Comparison of ENCODE assay signal across 17 cellular contexts in the genomic region with DNA sequence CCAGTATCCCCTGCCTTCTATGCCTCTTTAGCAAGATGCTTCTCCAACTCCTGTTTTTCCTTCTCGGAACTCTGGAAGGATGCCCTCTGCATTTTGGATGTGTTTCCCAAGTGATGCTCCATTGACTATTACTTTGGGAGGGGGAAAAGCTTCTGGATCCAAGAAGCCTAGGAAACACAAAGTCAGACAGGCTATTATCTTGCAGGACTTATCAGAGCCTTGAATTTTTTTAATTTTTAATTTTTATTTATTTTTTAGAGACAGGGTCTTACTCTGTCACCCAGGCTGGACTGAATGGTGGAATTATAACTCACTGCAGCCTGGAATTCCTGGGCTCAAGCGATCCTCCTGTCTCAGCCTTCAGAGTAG. TPM values are rescaled to one million over a fixed set of nuclear protein-coding genes. Genes with fewer than 3 reads are reported as not detected.
A peak's percentile ranks its signal among the peaks of the same experiment; 100 is the strongest.
DNase-seq lines count a peak whose midpoint lies in the region; ATAC-seq and TF ChIP-seq lines count a peak whose summit lies in the region.
"Had no signal": no experiment of that assay in that cellular context is flagged by ENCODE, and none has a peak within 500 bp of the region (broad histone marks: within the 10 kb centered on the region; RNA-seq: fewer than 3 reads in every experiment).

No MANE protein-coding gene starts in this region.

- ATAC-seq in right cardiac atrium, result no peak
- ATAC-seq: CD8-positive, alpha-beta T cell had no signal

- no peak for DNase-seq in right atrium auricular region (ENCODE audit: low spot score)
- no peak for DNase-seq in right cardiac atrium
- no peak for DNase-seq in esophagus muscularis mucosa (ENCODE audit: extremely low spot score)
- no peak for DNase-seq in suprapubic skin (ENCODE audit: low spot score in 2 of 2)
- DNase-seq in vagina (ENCODE audit: extremely low spot score in 2 of 2), result no peak
- no peak for DNase-seq in NCI-H345 treated with DMSO at 0.1 percent for 48 hours (lab: John Stamatoyannopoulos, UW; ENCODE audit: unreplicated experiment)
- DNase-seq in mesenteric fat pad (ENCODE audit: low spot score), result no peak
- DNase-seq in NCI-H1048 (lab: John Stamatoyannopoulos, UW), result no peak
- DNase-seq: CD8-positive, alpha-beta T cell; COR-L47; DMS153; DMS79 treated with DMSO at 0.1 percent for 48 hours; EL had no signal

- no peak for TF ChIP-seq EP300 in esophagus muscularis mucosa (IDR thresholded peaks at IDR 0.05)
- no peak for TF ChIP-seq EP300 in suprapubic skin (IDR thresholded peaks at IDR 0.05)

- intact Hi-C loops in right cardiac atrium (cut with DNase I), result loop anchor here in 1 of 4 donors (5.0 kb wide), 1 partner anchor 145 kb away; the partner anchor contains the start of gene ELN
- intact Hi-C loops in esophagus muscularis mucosa (cut with DNase I), result no loop called here
- intact Hi-C loops in vagina (cut with DNase I), result no loop called here

- 81% methylated on average over 2 of the region's 2 CpGs for WGBS in right cardiac atrium
- WGBS in esophagus muscularis mucosa, result 88% methylated on average over 2 of the region's 2 CpGs
- 93% methylated on average over 2 of the region's 2 CpGs for WGBS in suprapubic skin

- no peaks in the 10 kb centered on the region for H3K36me3 ChIP-seq in right atrium auricular region
- H3K36me3 ChIP-seq in esophagus muscularis mucosa, result no peaks in the 10 kb centered on the region
- no peaks in the 10 kb centered on the region for H3K36me3 ChIP-seq in suprapubic skin
- H3K36me3 ChIP-seq in vagina, result no peaks in the 10 kb centered on the region

- H3K9me3 ChIP-seq in right atrium auricular region, result no peaks in the 10 kb centered on the region
- no peaks in the 10 kb centered on the region for H3K9me3 ChIP-seq in right cardiac atrium (ENCODE audit: control insufficient read depth, low read length)
- no peaks in the 10 kb centered on the region for H3K9me3 ChIP-seq in esophagus muscularis mucosa
- H3K9me3 ChIP-seq in suprapubic skin, result no peaks in the 10 kb centered on the region
- H3K9me3 ChIP-seq in vagina, result no peaks in the 10 kb centered on the region
- H3K9me3 ChIP-seq: A549 had no signal

- peak overlapping the region; percentile 45 to 66 for H3K27ac ChIP-seq in right atrium auricular region
- no peak overlapping the region for H3K27ac ChIP-seq in right cardiac atrium (ENCODE audit: low read length)
- peak overlapping the region; percentile 35 to 70 (median 51) for H3K27ac ChIP-seq in esophagus muscularis mucosa (replicated peaks in 1 of 4)
- peak overlapping the region; percentile 82 for H3K27ac ChIP-seq in suprapubic skin
- peak overlapping the region; percentile 68 for H3K27ac ChIP-seq in vagina
- H3K27ac ChIP-seq: A549, GM23248 had no signal

- TF ChIP-seq CTCF in right atrium auricular region (IDR thresholded peaks at IDR 0.05) (no peak), esophagus muscularis mucosa (IDR thresholded peaks at IDR 0.05) (no peak), suprapubic skin (IDR thresholded peaks at IDR 0.05) (no peak), vagina (IDR thresholded peaks at IDR 0.05) (no peak)

- H3K27me3 ChIP-seq in right atrium auricular region (no peaks in the 10 kb centered on the region), right cardiac atrium (ENCODE audit: control insufficient read depth, insufficient read depth) (no peaks in the 10 kb centered on the region), esophagus muscularis mucosa (no peaks in the 10 kb centered on the region), suprapubic skin (no peaks in the 10 kb centered on the region), vagina (no peaks in the 10 kb centered on the region)

- peaks cover 0 to 53% of the 10 kb centered on the region in 2 donors for H3K4me1 ChIP-seq in right atrium auricular region
- H3K4me1 ChIP-seq in right cardiac atrium (ENCODE audit: control insufficient read depth, insufficient read depth, low read length), result peaks cover 20% of the 10 kb centered on the region
- H3K4me1 ChIP-seq in esophagus muscularis mucosa, result peaks cover 42 to 52% (median 46%) of the 10 kb centered on the region in 4 donors
- peaks cover 38% of the 10 kb centered on the region for H3K4me1 ChIP-seq in suprapubic skin
- H3K4me1 ChIP-seq in vagina, result peaks cover 40% of the 10 kb centered on the region

- no peak overlapping the region for H3K4me3 ChIP-seq in right atrium auricular region
- no peak overlapping the region for H3K4me3 ChIP-seq in right cardiac atrium (ENCODE audit: low read length)
- no peak overlapping the region for H3K4me3 ChIP-seq in esophagus muscularis mucosa
- no peak overlapping the region for H3K4me3 ChIP-seq in suprapubic skin
- no peak overlapping the region for H3K4me3 ChIP-seq in vagina
- H3K4me3 ChIP-seq: A549, GM23248 had no signal

- TF ChIP-seq POLR2A in esophagus muscularis mucosa (IDR thresholded peaks at IDR 0.05; ENCODE audit: low read depth), result no peak
- TF ChIP-seq POLR2A in suprapubic skin (IDR thresholded peaks at IDR 0.05), result no peak
- no peak for TF ChIP-seq POLR2A in vagina (IDR thresholded peaks at IDR 0.05)

RNA-seq across cellular contexts. Expression of gene TMEM270, which starts 21.1 kb away (rescaled TPM):
- total RNA-seq in right atrium auricular region (not detected), right cardiac atrium (not detected), esophagus muscularis mucosa (not detected), suprapubic skin (not detected), vagina (not detected), mesenteric fat pad (not detected)
- not detected for polyA plus RNA-seq in right cardiac atrium
- total RNA-seq: CD8-positive, alpha-beta T cell; GM23248 had no signal
- polyA plus RNA-seq: A549, BJ, CD14-positive monocyte, GM23248 had no signal

RNA-seq across cellular contexts. Expression of gene METTL27, which starts 39.7 kb away (rescaled TPM):
- total RNA-seq in right atrium auricular region (under 1 TPM in 1 of 2 donors, not detected in 1; 0.39 TPM), right cardiac atrium (under 1 TPM in 3 of 4 donors, not detected in 1; 0.48 to 0.64 (median 0.53) TPM), esophagus muscularis mucosa (1 to 10 TPM in 3 of 4 donors, under 1 TPM in 1; 0.83 to 4.0 (median 2.8) TPM), suprapubic skin (1 to 10 TPM in 3 of 4 donors, not detected in 1; 2.0 to 6.8 (median 2.9) TPM), vagina (not detected), mesenteric fat pad (1.7 TPM)
- 0.38 TPM for polyA plus RNA-seq in right cardiac atrium
- total RNA-seq: CD8-positive, alpha-beta T cell had no signal

RNA-seq across cellular contexts. Expression of gene CLDN4, which starts 51.2 kb away (rescaled TPM):
- total RNA-seq in right atrium auricular region, result under 1 TPM in 1 of 2 donors, not detected in 1; 0.41 TPM
- total RNA-seq in right cardiac atrium, result under 1 TPM in 3 of 4 donors, not detected in 1; 0.09 to 0.23 (median 0.14) TPM
- not detected for polyA plus RNA-seq in right cardiac atrium
- 1 to 10 TPM in 2 of 4 donors, under 1 TPM in 2; 0.42 to 3.1 (median 1.7) TPM for total RNA-seq in esophagus muscularis mucosa
- 100 to 1,000 TPM in 3 of 4 donors, 10 to 100 TPM in 1; 82.6 to 389 (median 254) TPM for total RNA-seq in suprapubic skin
- total RNA-seq in vagina, result 29.5 TPM
- 0.71 TPM for total RNA-seq in mesenteric fat pad
- total RNA-seq: CD8-positive, alpha-beta T cell; GM23248 had no signal
- polyA plus RNA-seq: CD14-positive monocyte had no signal
